In the genomic region with DNA sequence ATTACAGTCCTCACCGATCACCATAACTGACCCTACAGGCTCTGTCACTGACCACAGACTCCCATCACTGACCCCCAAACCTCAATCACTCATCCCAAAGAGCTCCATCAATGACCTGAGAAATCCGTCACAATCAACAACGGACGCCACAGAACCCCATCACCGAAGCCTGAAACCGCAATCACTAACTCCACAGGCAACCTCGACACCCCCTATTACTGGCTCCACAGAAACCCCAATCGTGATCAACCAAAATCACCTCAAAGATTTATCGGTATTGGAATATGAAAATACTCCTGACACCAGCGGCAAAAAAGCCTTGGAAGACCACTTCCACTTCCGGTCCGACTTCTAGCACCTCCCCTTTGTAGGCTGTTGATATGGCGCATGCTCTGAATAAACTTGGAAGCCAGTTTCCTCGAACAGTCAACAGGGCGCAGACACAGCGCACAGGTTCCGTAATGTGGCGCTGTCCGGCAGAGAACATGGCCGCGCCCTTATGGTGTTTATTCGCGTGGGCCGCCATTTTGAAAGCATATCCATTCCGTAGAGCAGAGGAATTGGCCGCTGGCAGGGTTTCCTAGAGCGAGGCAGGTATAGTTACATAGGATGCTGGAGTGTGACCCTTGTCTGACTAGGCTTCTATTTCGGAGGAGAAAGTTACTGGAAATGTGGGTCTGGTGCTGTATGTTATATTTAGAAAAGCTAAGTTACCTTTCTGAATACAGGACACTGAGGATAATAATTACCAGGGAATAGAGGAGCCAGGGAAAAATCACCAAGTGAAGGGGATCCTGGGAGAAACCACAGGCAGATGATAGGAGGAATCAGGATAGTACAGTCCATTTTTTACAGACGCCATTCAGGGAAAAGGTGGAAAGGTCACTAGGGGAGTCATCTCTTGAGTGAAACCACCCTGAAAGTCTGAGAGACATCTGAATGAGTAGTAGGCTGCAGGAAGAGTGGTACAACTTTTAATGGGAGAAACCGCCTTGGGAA, we compare ENCODE assay signal across 1 cellular context.
TF ChIP-seq lines count a peak whose summit lies in the region.

A gene (minus strand): TSS at position 328 of the 999 bp plus-strand sequence. CDS start 2,785 bp downstream, outside the sequence.

TF ChIP-seq in HEK293, 187 proteins besides CTCF, POLR2A, EP300 and RAD21 (continued from another document):
- TF ChIP-seq, protein P1, sequence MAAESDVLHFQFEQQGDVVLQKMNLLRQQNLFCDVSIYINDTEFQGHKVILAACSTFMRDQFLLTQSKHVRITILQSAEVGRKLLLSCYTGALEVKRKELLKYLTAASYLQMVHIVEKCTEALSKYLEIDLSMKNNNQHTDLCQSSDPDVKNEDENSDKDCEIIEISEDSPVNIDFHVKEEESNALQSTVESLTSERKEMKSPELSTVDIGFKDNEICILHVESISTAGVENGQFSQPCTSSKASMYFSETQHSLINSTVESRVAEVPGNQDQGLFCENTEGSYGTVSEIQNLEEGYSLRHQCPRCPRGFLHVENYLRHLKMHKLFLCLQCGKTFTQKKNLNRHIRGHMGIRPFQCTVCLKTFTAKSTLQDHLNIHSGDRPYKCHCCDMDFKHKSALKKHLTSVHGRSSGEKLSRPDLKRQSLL (tag by site-specific recombination; IDR thresholded peaks at IDR 0.05), result peak; percentile 32
- TF ChIP-seq, protein P2, sequence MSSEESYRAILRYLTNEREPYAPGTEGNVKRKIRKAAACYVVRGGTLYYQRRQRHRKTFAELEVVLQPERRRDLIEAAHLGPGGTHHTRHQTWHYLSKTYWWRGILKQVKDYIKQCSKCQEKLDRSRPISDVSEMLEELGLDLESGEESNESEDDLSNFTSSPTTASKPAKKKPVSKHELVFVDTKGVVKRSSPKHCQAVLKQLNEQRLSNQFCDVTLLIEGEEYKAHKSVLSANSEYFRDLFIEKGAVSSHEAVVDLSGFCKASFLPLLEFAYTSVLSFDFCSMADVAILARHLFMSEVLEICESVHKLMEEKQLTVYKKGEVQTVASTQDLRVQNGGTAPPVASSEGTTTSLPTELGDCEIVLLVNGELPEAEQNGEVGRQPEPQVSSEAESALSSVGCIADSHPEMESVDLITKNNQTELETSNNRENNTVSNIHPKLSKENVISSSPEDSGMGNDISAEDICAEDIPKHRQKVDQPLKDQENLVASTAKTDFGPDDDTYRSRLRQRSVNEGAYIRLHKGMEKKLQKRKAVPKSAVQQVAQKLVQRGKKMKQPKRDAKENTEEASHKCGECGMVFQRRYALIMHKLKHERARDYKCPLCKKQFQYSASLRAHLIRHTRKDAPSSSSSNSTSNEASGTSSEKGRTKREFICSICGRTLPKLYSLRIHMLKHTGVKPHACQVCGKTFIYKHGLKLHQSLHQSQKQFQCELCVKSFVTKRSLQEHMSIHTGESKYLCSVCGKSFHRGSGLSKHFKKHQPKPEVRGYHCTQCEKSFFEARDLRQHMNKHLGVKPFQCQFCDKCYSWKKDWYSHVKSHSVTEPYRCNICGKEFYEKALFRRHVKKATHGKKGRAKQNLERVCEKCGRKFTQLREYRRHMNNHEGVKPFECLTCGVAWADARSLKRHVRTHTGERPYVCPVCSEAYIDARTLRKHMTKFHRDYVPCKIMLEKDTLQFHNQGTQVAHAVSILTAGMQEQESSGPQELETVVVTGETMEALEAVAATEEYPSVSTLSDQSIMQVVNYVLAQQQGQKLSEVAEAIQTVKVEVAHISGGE (tag by site-specific recombination; conservative IDR thresholded peaks at IDR 0.05; ENCODE audit: low read depth), result peak; percentile 95
- TF ChIP-seq TCF7L2 (IDR thresholded peaks at IDR 0.05; ENCODE audit: borderline replicate concordance, low read depth, low read length) (peak; percentile 86; the same call in 1 of the 2 replicates), ZBTB20 (tag by site-specific recombination; IDR thresholded peaks at IDR 0.05) (peak; percentile 98), MZF1 (tag by site-specific recombination; IDR thresholded peaks at IDR 0.05; ENCODE audit: borderline replicate concordance) (peak; percentile 39), ZNF660 (tag by site-specific recombination; IDR thresholded peaks at IDR 0.05) (peak; percentile 54), ZNF292 (tag by site-specific recombination; IDR thresholded peaks at IDR 0.05; ENCODE audit: borderline replicate concordance, low read depth) (no peak), ZNF416 (tag by site-specific recombination; IDR thresholded peaks at IDR 0.05) (peak; percentile 70; the same call in 1 of the 2 replicates), RBAK (tag by site-specific recombination; IDR thresholded peaks at IDR 0.05) (0 out of 2 replicates have a peak, but pooled peaks have one; percentile 18), WT1 (tag by site-specific recombination; IDR thresholded peaks at IDR 0.05) (peak; percentile 68; the same call in 1 of the 2 replicates), ZNF341 (tag by site-specific recombination; IDR thresholded peaks at IDR 0.05; ENCODE audit: low read depth) (peak; percentile 83), ZNF335 (tag by site-specific recombination; conservative IDR thresholded peaks at IDR 0.05) (peak; percentile 99), ZNF600 (tag by site-specific recombination; IDR thresholded peaks at IDR 0.05) (peak; percentile 95), ZNF404 (tag by site-specific recombination; IDR thresholded peaks at IDR 0.05) (no peak), ZNF501 (tag by site-specific recombination; IDR thresholded peaks at IDR 0.05) (peak; percentile 95), ZNF626 (tag by site-specific recombination; IDR thresholded peaks at IDR 0.05) (no peak), IKZF3 (tag by site-specific recombination; IDR thresholded peaks at IDR 0.05) (peak; percentile 97), ZNF24 (tag by site-specific recombination; IDR thresholded peaks at IDR 0.05) (peak; percentile 58), ZNF221 (tag by site-specific recombination; IDR thresholded peaks at IDR 0.05; ENCODE audit: borderline replicate concordance) (no peak), YY1 (tag by site-specific recombination; IDR thresholded peaks at IDR 0.05) (peak; percentile 100), ZNF529 (tag by site-specific recombination; IDR thresholded peaks at IDR 0.05; ENCODE audit: insufficient replicate concordance) (no peak), SCRT2 (tag by site-specific recombination; IDR thresholded peaks at IDR 0.05) (peak; percentile 100), ZBTB17 (tag by site-specific recombination; IDR thresholded peaks at IDR 0.05) (peak; percentile 99), ZBTB8A (tag by site-specific recombination; IDR thresholded peaks at IDR 0.05) (peak; percentile 99), KLF10 (tag by site-specific recombination; IDR thresholded peaks at IDR 0.05) (no peak), ZNF16 (tag by site-specific recombination; IDR thresholded peaks at IDR 0.05; ENCODE audit: low read depth) (0 out of 2 replicates have a peak, but pooled peaks have one; percentile 31), ZFP69B (tag by site-specific recombination; IDR thresholded peaks at IDR 0.05) (peak; percentile 83), ZNF658 (tag by site-specific recombination; IDR thresholded peaks at IDR 0.05) (no peak), GFI1B (tag by site-specific recombination; IDR thresholded peaks at IDR 0.05) (peak; percentile 87), ZNF2 (tag by site-specific recombination; IDR thresholded peaks at IDR 0.05) (peak; percentile 88), ZNF155 (tag by site-specific recombination; IDR thresholded peaks at IDR 0.05) (0 out of 2 replicates have a peak, but pooled peaks have one; percentile 31), ZXDB (tag by site-specific recombination; IDR thresholded peaks at IDR 0.05) (peak; percentile 87), ZNF354C (tag by site-specific recombination; IDR thresholded peaks at IDR 0.05; ENCODE audit: borderline replicate concordance, low read depth) (no peak), ZSCAN30 (tag by site-specific recombination; IDR thresholded peaks at IDR 0.05) (peak; percentile 63; the same call in 1 of the 2 replicates), SCRT1 (tag by site-specific recombination; IDR thresholded peaks at IDR 0.05; ENCODE audit: borderline replicate concordance) (peak; percentile 100), ZNF624 (tag by site-specific recombination; IDR thresholded peaks at IDR 0.05) (0 out of 2 replicates have a peak, but pooled peaks have one; percentile 51), KLF9 (tag by site-specific recombination; IDR thresholded peaks at IDR 0.05; ENCODE audit: low read depth) (0 out of 2 replicates have a peak, but pooled peaks have one; percentile 7), ZNF394 (tag by site-specific recombination; IDR thresholded peaks at IDR 0.05; ENCODE audit: borderline replicate concordance) (peak; percentile 51; the same call in 1 of the 2 replicates), ZNF837 (tag by site-specific recombination; IDR thresholded peaks at IDR 0.05) (no peak)
- TF ChIP-seq, protein P3, sequence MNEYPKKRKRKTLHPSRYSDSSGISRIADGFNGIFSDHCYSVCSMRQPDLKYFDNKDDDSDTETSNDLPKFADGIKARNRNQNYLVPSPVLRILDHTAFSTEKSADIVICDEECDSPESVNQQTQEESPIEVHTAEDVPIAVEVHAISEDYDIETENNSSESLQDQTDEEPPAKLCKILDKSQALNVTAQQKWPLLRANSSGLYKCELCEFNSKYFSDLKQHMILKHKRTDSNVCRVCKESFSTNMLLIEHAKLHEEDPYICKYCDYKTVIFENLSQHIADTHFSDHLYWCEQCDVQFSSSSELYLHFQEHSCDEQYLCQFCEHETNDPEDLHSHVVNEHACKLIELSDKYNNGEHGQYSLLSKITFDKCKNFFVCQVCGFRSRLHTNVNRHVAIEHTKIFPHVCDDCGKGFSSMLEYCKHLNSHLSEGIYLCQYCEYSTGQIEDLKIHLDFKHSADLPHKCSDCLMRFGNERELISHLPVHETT (tag by site-specific recombination; IDR thresholded peaks at IDR 0.05), result peak; percentile 68; the same call in 1 of the 2 replicates
- TF ChIP-seq, protein P4, sequence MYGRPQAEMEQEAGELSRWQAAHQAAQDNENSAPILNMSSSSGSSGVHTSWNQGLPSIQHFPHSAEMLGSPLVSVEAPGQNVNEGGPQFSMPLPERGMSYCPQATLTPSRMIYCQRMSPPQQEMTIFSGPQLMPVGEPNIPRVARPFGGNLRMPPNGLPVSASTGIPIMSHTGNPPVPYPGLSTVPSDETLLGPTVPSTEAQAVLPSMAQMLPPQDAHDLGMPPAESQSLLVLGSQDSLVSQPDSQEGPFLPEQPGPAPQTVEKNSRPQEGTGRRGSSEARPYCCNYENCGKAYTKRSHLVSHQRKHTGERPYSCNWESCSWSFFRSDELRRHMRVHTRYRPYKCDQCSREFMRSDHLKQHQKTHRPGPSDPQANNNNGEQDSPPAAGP (tag by site-specific recombination; IDR thresholded peaks at IDR 0.05), result peak; percentile 86
- TF ChIP-seq, protein P5, sequence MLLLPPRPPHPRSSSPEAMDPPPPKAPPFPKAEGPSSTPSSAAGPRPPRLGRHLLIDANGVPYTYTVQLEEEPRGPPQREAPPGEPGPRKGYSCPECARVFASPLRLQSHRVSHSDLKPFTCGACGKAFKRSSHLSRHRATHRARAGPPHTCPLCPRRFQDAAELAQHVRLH (tag by site-specific recombination; IDR thresholded peaks at IDR 0.05), result peak; percentile 84; the same call in 1 of the 2 replicates
- TF ChIP-seq, protein P6, sequence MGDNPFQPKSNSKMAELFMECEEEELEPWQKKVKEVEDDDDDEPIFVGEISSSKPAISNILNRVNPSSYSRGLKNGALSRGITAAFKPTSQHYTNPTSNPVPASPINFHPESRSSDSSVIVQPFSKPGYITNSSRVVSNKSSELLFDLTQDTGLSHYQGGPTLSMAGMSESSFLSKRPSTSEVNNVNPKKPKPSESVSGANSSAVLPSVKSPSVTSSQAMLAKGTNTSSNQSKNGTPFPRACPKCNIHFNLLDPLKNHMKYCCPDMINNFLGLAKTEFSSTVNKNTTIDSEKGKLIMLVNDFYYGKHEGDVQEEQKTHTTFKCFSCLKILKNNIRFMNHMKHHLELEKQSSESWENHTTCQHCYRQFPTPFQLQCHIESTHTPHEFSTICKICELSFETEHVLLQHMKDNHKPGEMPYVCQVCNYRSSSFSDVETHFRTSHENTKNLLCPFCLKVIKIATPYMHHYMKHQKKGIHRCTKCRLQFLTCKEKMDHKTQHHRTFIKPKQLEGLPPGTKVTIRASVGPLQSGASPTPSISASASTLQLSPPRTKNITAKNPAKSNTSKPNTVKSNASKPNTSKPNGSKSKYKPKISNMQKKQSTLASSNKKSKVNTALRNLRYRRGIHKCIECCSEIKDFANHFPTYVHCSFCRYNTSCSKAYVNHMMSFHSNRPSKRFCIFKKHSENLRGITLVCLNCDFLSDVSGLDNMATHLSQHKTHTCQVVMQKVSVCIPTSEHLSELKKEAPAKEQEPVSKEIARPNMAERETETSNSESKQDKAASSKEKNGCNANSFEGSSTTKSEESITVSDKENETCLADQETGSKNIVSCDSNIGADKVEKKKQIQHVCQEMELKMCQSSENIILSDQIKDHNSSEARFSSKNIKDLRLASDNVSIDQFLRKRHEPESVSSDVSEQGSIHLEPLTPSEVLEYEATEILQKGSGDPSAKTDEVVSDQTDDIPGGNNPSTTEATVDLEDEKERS (tag by site-specific recombination; IDR thresholded peaks at IDR 0.05), result peak; percentile 98
